ENCODE assay signal across 8 cellular contexts in genomic region chr17:7688808-7689316, GRCh38. TPM values are rescaled to one million over a fixed set of nuclear protein-coding genes. Genes with fewer than 3 reads are reported as not detected.
DNase-seq lines count a peak whose midpoint lies in the region; ATAC-seq and TF ChIP-seq lines count a peak whose summit lies in the region.

No MANE protein-coding gene starts in this region.

- no peak overlapping the region for H3K23ac ChIP-seq in trophoblast cell (ENCODE audit: low read length)

- H4K20me1 ChIP-seq in DND-41 (ENCODE audit: insufficient read depth, low read length): peaks cover 20% of the 10 kb centered on the region

- no peak overlapping the region for H2BK120ac ChIP-seq in trophoblast cell (ENCODE audit: insufficient read depth, low read length, poor library complexity)

- no peak for TF ChIP-seq CTCF in DND-41 (IDR thresholded peaks at IDR 0.05; ENCODE audit: borderline replicate concordance, extremely low read depth, low read length, poor library complexity, severe bottlenecking)
- TF ChIP-seq CTCF in Peyer's patch (IDR thresholded peaks at IDR 0.05): no peak
- TF ChIP-seq CTCF in esophagus muscularis mucosa (IDR thresholded peaks at IDR 0.05): no peak

- H3K27ac ChIP-seq in DND-41 (ENCODE audit: low read length): peak overlapping the region; percentile 81
- H3K27ac ChIP-seq in Peyer's patch: peak overlapping the region; percentile 43 to 98 (median 95)
- H3K27ac ChIP-seq in esophagus muscularis mucosa (replicated peaks in 1 of 4): peak overlapping the region; percentile 80 to 95 (median 90)
- H3K27ac ChIP-seq in trophoblast cell (ENCODE audit: low read depth, low read length): peak overlapping the region; percentile 20

- peak overlapping the region; percentile 7 for H3K14ac ChIP-seq in trophoblast cell (ENCODE audit: low read length)

- H3K4me2 ChIP-seq in DND-41 (ENCODE audit: insufficient read depth, low read length) (peak overlapping the region; percentile 98), trophoblast cell (ENCODE audit: low read length) (peak overlapping the region; percentile 91)

- H3K36me3 ChIP-seq in DND-41 (ENCODE audit: insufficient read depth, low read length) (peaks cover 34% of the 10 kb centered on the region), Peyer's patch (peaks cover 0 to 4% (median 0%) of the 10 kb centered on the region in 3 donors), esophagus muscularis mucosa (peaks cover 0 to 27% (median 10%) of the 10 kb centered on the region in 4 donors), trophoblast cell (ENCODE audit: control insufficient read depth in 1 of 2, insufficient read depth in 2 of 2, low read length in 2 of 2) (peaks cover 2 to 5% of the 10 kb centered on the region in 2 experiments)

- TF ChIP-seq EP300 in esophagus muscularis mucosa (IDR thresholded peaks at IDR 0.05): no peak

- H3K4me1 ChIP-seq in DND-41 (ENCODE audit: insufficient read depth, low read length) (peaks cover 42% of the 10 kb centered on the region), Peyer's patch (peaks cover 0 to 27% (median 11%) of the 10 kb centered on the region in 4 donors), esophagus muscularis mucosa (peaks cover 22 to 36% (median 35%) of the 10 kb centered on the region in 4 donors), trophoblast cell (ENCODE audit: control insufficient read depth in 1 of 2, insufficient read depth in 2 of 2, low read length in 2 of 2) (peaks cover 4 to 12% of the 10 kb centered on the region in 2 experiments)

- 16% methylated on average over 12 of the region's 13 CpGs for WGBS in esophagus muscularis mucosa
- no CpG with 5 or more reads among the region's 13 CpGs for WGBS in trophoblast cell (ENCODE audit: extremely low coverage, insufficient coverage, insufficient read length)

- H3K27me3 ChIP-seq in DND-41 (ENCODE audit: insufficient read depth, low read length, poor library complexity) (no peaks in the 10 kb centered on the region), Peyer's patch (no peaks in the 10 kb centered on the region), esophagus muscularis mucosa (no peaks in the 10 kb centered on the region), trophoblast cell (ENCODE audit: insufficient read depth, low read length) (no peaks in the 10 kb centered on the region)

- H3K9me3 ChIP-seq in DND-41 (ENCODE audit: insufficient read depth, low read length, severe bottlenecking): no peaks in the 10 kb centered on the region
- H3K9me3 ChIP-seq in Peyer's patch: no peaks in the 10 kb centered on the region
- H3K9me3 ChIP-seq in esophagus muscularis mucosa: no peaks in the 10 kb centered on the region
- no peaks in the 10 kb centered on the region for H3K9me3 ChIP-seq in trophoblast cell (ENCODE audit: insufficient read depth, low read depth, low read length)

- no peak overlapping the region for H2AK5ac ChIP-seq in trophoblast cell (ENCODE audit: low read length)

- no peak for DNase-seq in DND-41
- DNase-seq in Peyer's patch: no peak
- DNase-seq in esophagus muscularis mucosa (ENCODE audit: extremely low spot score): no peak
- DNase-seq in trophoblast cell: no peak
- no peak for DNase-seq in pons (ENCODE audit: low spot score)

- H2AFZ ChIP-seq in DND-41 (ENCODE audit: low read depth, low read length) (peak overlapping the region; percentile 96), trophoblast cell (ENCODE audit: insufficient read depth, low read length, poor library complexity) (peak overlapping the region; percentile 53)

- intact Hi-C loops in esophagus muscularis mucosa (cut with DNase I): no loop called here

- H4K12ac ChIP-seq in trophoblast cell (ENCODE audit: low read depth, low read length): no peak overlapping the region

- H3K4ac ChIP-seq in trophoblast cell (ENCODE audit: low read depth, low read length): peak overlapping the region; percentile 46

- H3K9ac ChIP-seq in DND-41 (ENCODE audit: low read depth, low read length) (peak overlapping the region; percentile 92), trophoblast cell (ENCODE audit: low read length) (peak overlapping the region; percentile 83)

- no peak overlapping the region for H2BK12ac ChIP-seq in trophoblast cell (ENCODE audit: low read length)

- TF ChIP-seq POLR2A in Peyer's patch (IDR thresholded peaks at IDR 0.05) (no peak), esophagus muscularis mucosa (IDR thresholded peaks at IDR 0.05; ENCODE audit: low read depth) (no peak)

- H2BK5ac ChIP-seq in trophoblast cell (ENCODE audit: low read depth, low read length, poor library complexity): no peak overlapping the region

- H3K79me1 ChIP-seq in trophoblast cell (ENCODE audit: low read length): peaks cover 20% of the 10 kb centered on the region

- H3K79me2 ChIP-seq in DND-41 (ENCODE audit: insufficient read depth, low read length) (peaks cover 50% of the 10 kb centered on the region), trophoblast cell (ENCODE audit: control insufficient read depth, insufficient read depth, low read length, poor library complexity) (peaks cover 15% of the 10 kb centered on the region)

- H3K18ac ChIP-seq in trophoblast cell (ENCODE audit: low read length): peak overlapping the region; percentile 30

- H4K91ac ChIP-seq in trophoblast cell (ENCODE audit: low read depth, low read length): peak overlapping the region; percentile 23

- ATAC-seq in DND-41 (ENCODE audit: insufficient read depth, low read depth) (no peak), GM21723 (IDR thresholded peaks at IDR 0.05; ENCODE audit: unreplicated experiment) (no peak), GM19397 (IDR thresholded peaks at IDR 0.05; ENCODE audit: unreplicated experiment) (no peak)
- ATAC-seq in activated CD4-positive, CD25-positive, alpha-beta regulatory T cell treated with anti-CD3 and anti-CD28 coated beads, Interleukin-2, amount 50 U/mL, for 24 hours: no peak

- H3K4me3 ChIP-seq in DND-41 (ENCODE audit: low read depth in 1 of 2, low read length in 2 of 2) (peak overlapping the region; percentile 69 to 91), Peyer's patch (peak overlapping the region; percentile 73 to 95 (median 82)), esophagus muscularis mucosa (peak overlapping the region; percentile 68 to 87 (median 81)), trophoblast cell (ENCODE audit: low read depth, low read length) (peak overlapping the region; percentile 80)

- peak overlapping the region; percentile 51 for H4K8ac ChIP-seq in trophoblast cell (ENCODE audit: low read depth, low read length)

RNA-seq across cellular contexts. Expression of gene WRAP53, which starts 0.6 kb away (rescaled TPM):
- 1 to 10 TPM; 4.6 to 9.3 (median 6.2) TPM for total RNA-seq in Peyer's patch
- total RNA-seq in esophagus muscularis mucosa: 1 to 10 TPM; 3.3 to 6.4 (median 3.8) TPM
- polyA plus RNA-seq in trophoblast cell (2013): 11.1 and 12.0 TPM in 2 replicates

RNA-seq across cellular contexts. Expression of gene TP53, which starts 1.6 kb away (rescaled TPM):
- total RNA-seq in Peyer's patch (10 to 100 TPM; 19.6 to 27.7 (median 25.1) TPM), esophagus muscularis mucosa (10 to 100 TPM; 14.9 to 18.3 (median 16.1) TPM)
- 93.7 and 94.5 TPM in 2 replicates for polyA plus RNA-seq in trophoblast cell (2013)

RNA-seq across cellular contexts. Expression of gene EFNB3, which starts 16.1 kb away (rescaled TPM):
- total RNA-seq in Peyer's patch (under 1 TPM in 1 of 4 donors, not detected in 3; 0.27 TPM), esophagus muscularis mucosa (under 1 TPM; 0.17 to 0.42 (median 0.33) TPM)
- polyA plus RNA-seq in trophoblast cell (2013): 9.3 TPM in 2 replicates

RNA-seq across cellular contexts. Expression of gene DNAH2, which starts 28.7 kb away (rescaled TPM):
- total RNA-seq in Peyer's patch (under 1 TPM in 2 of 4 donors, not detected in 2; 0.18 to 0.83 TPM), esophagus muscularis mucosa (under 1 TPM; under 0.01 to 0.17 (median 0.06) TPM)
- 0.03 and 0.05 TPM in 2 replicates for polyA plus RNA-seq in trophoblast cell (2013)

RNA-seq across cellular contexts. Expression of gene ATP1B2, which starts 38.1 kb away (rescaled TPM):
- under 1 TPM in 1 of 4 donors, not detected in 3; 0.47 TPM for total RNA-seq in Peyer's patch
- 1 to 10 TPM; 1.6 to 2.9 (median 2.2) TPM for total RNA-seq in esophagus muscularis mucosa
- 0.06 and 0.11 TPM in 2 replicates for polyA plus RNA-seq in trophoblast cell (2013)

Comparison
In these comparisons a context has a peak if more than half of its experiments do, and no peak if none do; other contexts are left out.
1. H3K27ac ChIP-seq: peak in every context shown above with its lines; median percentile 95 in Peyer's patch; 90 in esophagus muscularis mucosa; 81 in DND-41; 20 in trophoblast cell.